ENCODE assay signal across 35 cellular contexts in the genomic region with DNA sequence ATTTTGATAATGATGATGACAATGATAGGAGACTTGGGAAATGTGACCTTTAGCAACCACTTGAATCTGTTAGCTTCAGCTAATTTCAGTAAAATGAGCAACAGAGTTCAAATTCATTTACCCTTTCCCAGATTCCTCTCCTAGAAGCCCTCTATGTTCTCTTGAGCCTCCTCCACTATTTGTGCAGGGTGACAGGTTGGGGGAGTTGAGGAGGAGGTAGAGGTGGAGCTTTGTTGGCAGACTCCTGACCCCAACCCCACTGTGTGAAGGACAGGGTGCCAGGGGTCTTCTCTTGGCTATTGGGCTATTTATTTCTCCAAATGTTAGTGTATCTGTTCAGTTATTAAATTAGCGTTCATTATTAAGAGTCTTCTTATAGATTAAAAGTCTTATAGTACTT.
"Had no signal": no experiment of that assay in that cellular context is flagged by ENCODE, and none has a peak within 500 bp of the region (broad histone marks: within the 10 kb centered on the region; RNA-seq: fewer than 3 reads in every experiment).

No MANE protein-coding gene starts in this region.

- DNase-seq: Karpas-422, Kasumi-1, KBM-7, KG1, MG63, MM.1S, MV-4-11, NCI-H1048, NCI-H1092, NCI-H1092 treated with DMSO at 0.1 percent for 48 hours, NCI-H1105, NCI-H1105 treated with DMSO at 0.1 percent for 48 hours, NCI-H1417, NCI-H1417 treated with DMSO at 0.1 percent for 48 hours, NCI-H1436, NCI-H1436 treated with DMSO at 0.1 percent for 48 hours, NCI-H146, NCI-H1694, NCI-H1694 treated with DMSO at 0.1 percent for 48 hours, NCI-H187, NCI-H187 treated with DMSO at 0.1 percent for 48 hours, NCI-H1930, NCI-H2029, NCI-H2029 treated with DMSO at 0.1 percent for 48 hours, NCI-H2081, NCI-H2081 treated with DMSO at 0.1 percent for 48 hours, NCI-H2107, NCI-H2171, NCI-H2171 treated with DMSO at 0.1 percent for 48 hours, NCI-H2227 treated with DMSO at 0.1 percent for 48 hours, NCI-H226, NCI-H345, NCI-H446, NCI-H446 treated with DMSO at 0.1 percent for 48 hours had no signal

- H3K27ac ChIP-seq: KMS-11 had no signal
